In the genomic region with DNA sequence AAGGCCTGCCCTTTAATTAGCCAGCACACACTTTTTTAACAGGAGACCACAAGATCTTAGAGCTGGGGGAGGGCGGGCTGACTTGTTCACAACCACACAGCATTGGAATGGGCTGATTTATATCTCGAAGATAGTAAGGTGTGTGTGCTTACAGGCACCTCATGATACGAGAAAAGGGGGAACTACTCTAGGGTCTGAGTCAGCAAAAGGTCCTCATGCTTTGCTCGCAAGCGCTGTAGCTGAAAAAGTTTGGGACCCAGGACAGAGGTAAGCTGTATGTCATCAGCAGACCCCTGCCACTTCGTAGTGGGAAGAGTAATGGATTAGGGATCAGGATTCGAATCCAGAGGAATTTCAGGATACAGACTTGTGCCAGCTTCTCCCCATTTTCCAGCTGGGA, we compare ENCODE assay signal across 29 cellular contexts.
"Had no signal": no experiment of that assay in that cellular context is flagged by ENCODE, and none has a peak within 500 bp of the region (broad histone marks: within the 10 kb centered on the region; RNA-seq: fewer than 3 reads in every experiment).

No MANE protein-coding gene starts in this region.

- H3K36me3 ChIP-seq: neural progenitor cell, ovary, spleen, suprapubic skin, tibial artery, transverse colon, upper lobe of left lung, uterus had no signal

- H3K27ac ChIP-seq: neural progenitor cell, ovary, parathyroid adenoma, psoas muscle, skin epidermis, spleen, suprapubic skin, testis, tibial artery, transverse colon, upper lobe of left lung, uterus had no signal

- H3K9me3 ChIP-seq: ovary, psoas muscle, suprapubic skin, testis, transverse colon, uterus had no signal

- ATAC-seq: naive thymus-derived CD4-positive, alpha-beta T cell; natural killer cell; psoas muscle; right cardiac atrium; sciatic nerve; stimulated activated memory B cell treated with anti-CD40 and anti-IgM and Interleukin-4, amounts not matched to agents 10 μg/mL and 1 μg/mL and 100 μg/mL, for 72 hours; stimulated activated naive CD8-positive, alpha-beta T cell treated with anti-CD3 and anti-CD28 coated beads, Interleukin-15, amount 100 ng/mL, for 72 hours; stimulated activated naive CD8-positive, alpha-beta T cell treated with anti-CD3 and anti-CD28 coated beads, Interleukin-15, Interleukin-2, amounts not matched to agents 100 U/mL and 50 U/mL, for 24 hours had no signal

- H3K4me2 ChIP-seq: neural progenitor cell, smooth muscle cell had no signal

- DNase-seq: naive thymus-derived CD4-positive, alpha-beta T cell; natural killer cell; occipital lobe; ovary; posterior cingulate gyrus; psoas muscle; right cardiac atrium; spleen; stimulated activated CD4-positive, alpha-beta T cell treated with anti-CD3 and anti-CD28 coated beads, Interleukin-12 subunit alpha, Interleukin-12 subunit beta, amount 100 ng/mL, for 4 hours; stimulated activated CD4-positive, alpha-beta T cell treated with anti-CD3 and anti-CD28 coated beads, Interleukin-1b, Interleukin-23, amount 100 ng/mL, for 48 hours; stimulated activated CD4-positive, alpha-beta T cell treated with anti-CD3 and anti-CD28 coated beads, Interleukin-4, amount 100 ng/mL, for 1 hour; stimulated activated CD4-positive, alpha-beta T cell treated with anti-CD3 and anti-CD28 coated beads, Interleukin-4, amount 100 ng/mL, for 4 hours; stimulated activated CD8-positive, alpha-beta memory T cell treated with anti-CD3 and anti-CD28 coated beads, Interleukin-4, amount 100 ng/mL, for 48 hours; stimulated activated naive CD4-positive, alpha-beta T cell; stimulated activated naive CD8-positive, alpha-beta T cell treated with anti-CD3 and anti-CD28 coated beads, Interleukin-15, amount 100 ng/mL, for 72 hours; stimulated activated naive CD8-positive, alpha-beta T cell treated with anti-CD3 and anti-CD28 coated beads, Interleukin-15, Interleukin-2, amounts not matched to agents 100 U/mL and 50 U/mL, for 24 hours; substantia nigra; testis; tibial artery; transverse colon; upper lobe of left lung; uterus had no signal

- H3K27me3 ChIP-seq: neural progenitor cell, ovary, testis, transverse colon, upper lobe of left lung, uterus had no signal

- H3K4me1 ChIP-seq: neural progenitor cell, parathyroid adenoma, psoas muscle, spleen, suprapubic skin, testis, tibial artery, transverse colon, upper lobe of left lung, uterus had no signal

- H3K4me3 ChIP-seq: neural progenitor cell, ovary, psoas muscle, skin epidermis, smooth muscle cell, spleen, suprapubic skin, testis, tibial artery, transverse colon, upper lobe of left lung, uterus had no signal
